In the genomic region with DNA sequence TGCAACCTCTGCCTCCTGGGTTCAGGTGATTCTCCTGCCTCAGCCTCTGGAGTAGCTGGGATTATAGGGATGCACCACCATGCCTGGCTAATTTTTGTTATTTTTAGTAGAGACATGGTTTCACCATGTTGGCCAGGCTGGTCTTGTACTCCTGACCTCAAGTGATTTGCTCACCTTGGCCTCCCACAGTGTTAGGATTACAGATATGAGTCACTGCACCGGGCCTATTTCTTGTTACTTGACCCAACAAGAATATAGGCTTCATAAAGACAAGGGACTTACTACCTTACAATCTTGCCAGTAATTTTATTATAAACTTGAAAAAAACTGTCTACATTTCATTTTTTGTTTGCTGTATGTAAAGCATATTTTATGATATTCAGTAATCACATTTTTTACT, we compare ENCODE assay signal across 1 cellular context.
TF ChIP-seq lines count a peak whose summit lies in the region.

No MANE protein-coding gene starts in this region.

TF ChIP-seq in GM12878, 131 proteins besides CTCF, POLR2A, EP300 and RAD21:
- 0 out of 2 replicates have a peak, but pooled peaks have one; percentile 13 for TF ChIP-seq RUNX3 (IDR thresholded peaks at IDR 0.05; ENCODE audit: low read length)
- TF ChIP-seq MEF2B (IDR thresholded peaks at IDR 0.05; ENCODE audit: partially characterized antibody, poor library complexity, severe bottlenecking) = no peak
- TF ChIP-seq ZNF24 (IDR thresholded peaks at IDR 0.05) = no peak
- TF ChIP-seq IRF4 (IDR thresholded peaks at IDR 0.05; ENCODE audit: low read depth, low read length) = 0 out of 2 replicates have a peak, but pooled peaks have one; percentile 19
- no peak for TF ChIP-seq PAX5 (IDR thresholded peaks at IDR 0.05; ENCODE audit: borderline replicate concordance, low read depth, low read length)
- TF ChIP-seq JUNB (IDR thresholded peaks at IDR 0.05) = peak; percentile 63
- TF ChIP-seq SRF (IDR thresholded peaks at IDR 0.05; ENCODE audit: low read depth in 2 of 2, low read length in 2 of 2) = no peak
- no peak for TF ChIP-seq CBX5 (IDR thresholded peaks at IDR 0.05; ENCODE audit: low read depth)
